13 cellular contexts compared by ENCODE assay signal in the genomic region with DNA sequence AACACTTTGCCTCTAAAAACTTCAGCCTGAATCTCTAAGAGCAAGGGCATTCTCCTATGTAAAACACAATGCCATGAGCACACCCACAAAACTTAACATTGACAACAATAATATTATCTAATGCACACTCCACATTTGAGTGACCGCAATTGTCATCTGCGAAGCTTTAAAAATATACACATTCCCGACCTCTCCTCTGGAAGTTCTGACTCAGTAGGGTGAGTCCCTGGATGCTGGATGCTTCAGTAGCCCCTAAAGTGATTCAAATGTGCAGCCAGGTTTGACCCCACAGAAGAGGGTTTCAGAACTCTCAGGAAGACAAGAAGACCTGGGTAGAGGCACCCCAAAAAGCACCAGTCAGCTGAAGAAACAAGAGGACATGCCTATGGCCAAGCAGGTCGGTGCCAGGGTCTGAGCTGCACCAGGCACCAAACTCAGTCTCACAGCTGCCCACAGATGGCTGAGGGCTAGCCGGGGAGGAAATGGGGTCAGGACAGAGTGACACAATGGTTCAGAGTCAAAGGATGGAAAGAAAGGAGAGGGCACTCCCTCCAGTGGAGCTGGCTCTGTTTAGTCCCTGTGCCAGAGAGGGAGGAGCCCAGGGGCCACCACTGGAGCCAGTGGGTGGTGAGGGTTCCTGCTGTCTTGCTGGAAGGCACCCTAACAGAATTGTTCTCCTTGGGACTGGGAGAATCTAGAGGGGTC. TPM values are rescaled to one million over a fixed set of nuclear protein-coding genes. Genes with fewer than 3 reads are reported as not detected.
DNase-seq lines count a peak whose midpoint lies in the region; ATAC-seq, FAIRE-seq and TF ChIP-seq lines count a peak whose summit lies in the region.
"Had no signal": no experiment of that assay in that cellular context is flagged by ENCODE, and none has a peak within 500 bp of the region (broad histone marks: within the 10 kb centered on the region; RNA-seq: fewer than 3 reads in every experiment).

No MANE protein-coding gene starts in this region.

- peaks cover 37% of the 10 kb centered on the region for H3K4me1 ChIP-seq in CD8-positive, alpha-beta memory T cell (ENCODE audit: insufficient read depth, low read length)
- peaks cover 0 to 27% (median 14%) of the 10 kb centered on the region in 3 donors for H3K4me1 ChIP-seq in pancreas

- DNase-seq in CD8-positive, alpha-beta memory T cell, result no peak
- DNase-seq in WTC11 (ENCODE audit: low spot score) (no peak), hippocampal formation (lab: John Stamatoyannopoulos, UW) (peak; percentile 81 to 83), pancreas (no peak), NCI-H1417 treated with DMSO at 0.1 percent for 48 hours (lab: John Stamatoyannopoulos, UW) (no peak), DMS153 (lab: John Stamatoyannopoulos, UW) (no peak), mesenteric fat pad (ENCODE audit: low spot score) (no peak)
- DNase-seq: activated CD8-positive, alpha-beta T cell treated with anti-CD3 and anti-CD28 coated beads for 36 hours; CD4-positive, alpha-beta T cell; SJCRH30 had no signal

- POLR2A ChIA-PET in CD8-positive, alpha-beta memory T cell (lab: Charles Lee), result interaction anchor here (0.6 kb wide), 1 partner anchor 18 kb away, joined by 7 read pairs; no protein-coding TSS in a partner anchor
- POLR2A ChIA-PET in WTC11 (lab: Charles Lee), result interaction anchor here (0.6 to 1.1 kb wide), 2 partner anchors 25 to 40 kb away, joined by 3 to 4 read pairs; a partner anchor contains a TSS

- H3K27me3 ChIP-seq in CD8-positive, alpha-beta memory T cell (ENCODE audit: insufficient read depth, low read length, poor library complexity, severe bottlenecking), result no peaks in the 10 kb centered on the region
- H3K27me3 ChIP-seq in pancreas, result no peaks in the 10 kb centered on the region
- H3K27me3 ChIP-seq: hepatocyte, SJCRH30 had no signal

- ATAC-seq in WTC11 (no peak), pancreas (peak in 3 of 4 donors; percentile 10 to 32 (median 24)), GM19351 (IDR thresholded peaks at IDR 0.05; ENCODE audit: unreplicated experiment) (no peak)
- ATAC-seq: activated CD8-positive, alpha-beta T cell treated with anti-CD3 and anti-CD28 coated beads for 36 hours; GM12878 had no signal

- no peak overlapping the region for H3K4me3 ChIP-seq in CD8-positive, alpha-beta memory T cell (ENCODE audit: low read length)
- H3K4me3 ChIP-seq in pancreas, result no peak overlapping the region
- H3K4me3 ChIP-seq: GM12878, hepatocyte, SJCRH30 had no signal

- H3K27me3 Mint-ChIP-seq in CD8-positive, alpha-beta memory T cell, result no peaks in the 10 kb centered on the region
- H3K27me3 Mint-ChIP-seq in WTC11 (ENCODE audit: low read depth), result no peaks in the 10 kb centered on the region; the same call in 1 of the 2 replicates
- H3K27me3 Mint-ChIP-seq: activated CD8-positive, alpha-beta T cell treated with anti-CD3 and anti-CD28 coated beads for 36 hours; CD4-positive, alpha-beta T cell had no signal

- intact Hi-C loops in pancreas (cut with DNase I), result no loop called here

- H3K27ac ChIP-seq in CD8-positive, alpha-beta memory T cell (ENCODE audit: low read depth, low read length), result no peak overlapping the region
- no peak overlapping the region for H3K27ac ChIP-seq in pancreas
- H3K27ac ChIP-seq: hepatocyte, SJCRH30 had no signal

- TF ChIP-seq CTCF in WTC11 (IDR thresholded peaks at IDR 0.05) (no peak), pancreas (IDR thresholded peaks at IDR 0.05) (no peak)

- WGBS in pancreas, 2 donors, result 72 to 80% methylated on average over 5 of the region's 5 CpGs

- peak overlapping the region in 6 of 8 donors; percentile 15 to 85 (median 20) for H3K27ac Mint-ChIP-seq in CD8-positive, alpha-beta memory T cell
- H3K27ac Mint-ChIP-seq in WTC11, result peak overlapping the region; percentile 76; the same call in 1 of the 2 replicates
- H3K27ac Mint-ChIP-seq: activated CD8-positive, alpha-beta T cell treated with anti-CD3 and anti-CD28 coated beads for 36 hours; CD4-positive, alpha-beta T cell had no signal

- no peak overlapping the region for H3K4me3 Mint-ChIP-seq in CD8-positive, alpha-beta memory T cell
- no peak overlapping the region for H3K4me3 Mint-ChIP-seq in WTC11
- H3K4me3 Mint-ChIP-seq: activated CD8-positive, alpha-beta T cell treated with anti-CD3 and anti-CD28 coated beads for 36 hours; CD4-positive, alpha-beta T cell had no signal

- H3K36me3 Mint-ChIP-seq in CD8-positive, alpha-beta memory T cell, result peaks cover 0 to 9% (median 0%) of the 10 kb centered on the region in 3 donors
- no peaks in the 10 kb centered on the region for H3K36me3 Mint-ChIP-seq in WTC11

- no peaks in the 10 kb centered on the region for H3K36me3 ChIP-seq in CD8-positive, alpha-beta memory T cell (ENCODE audit: insufficient read depth, low read length)
- no peaks in the 10 kb centered on the region for H3K36me3 ChIP-seq in pancreas
- H3K36me3 ChIP-seq: SJCRH30 had no signal

- CTCF ChIA-PET in CD8-positive, alpha-beta memory T cell (lab: Charles Lee), result interaction anchor here (4.7 kb wide), 1 partner anchor 46 kb away, joined by 16 read pairs; no protein-coding TSS in a partner anchor
- CTCF ChIA-PET in WTC11 (lab: Charles Lee), result interaction anchor here (1.8 to 6.2 kb wide), 4 partner anchors 10 to 79 kb away, joined by 7 to 130 read pairs (median 58); a partner anchor contains a TSS

- H3K4me1 Mint-ChIP-seq in CD8-positive, alpha-beta memory T cell, result peaks cover 56 to 84% (median 81%) of the 10 kb centered on the region in 3 donors
- peaks cover 67% of the 10 kb centered on the region for H3K4me1 Mint-ChIP-seq in WTC11

- no peaks in the 10 kb centered on the region for H3K9me3 ChIP-seq in CD8-positive, alpha-beta memory T cell (ENCODE audit: low read length)
- no peaks in the 10 kb centered on the region for H3K9me3 ChIP-seq in pancreas
- H3K9me3 ChIP-seq: SJCRH30 had no signal

- H3K9me3 Mint-ChIP-seq in CD8-positive, alpha-beta memory T cell, result no peaks in the 10 kb centered on the region
- no peaks in the 10 kb centered on the region for H3K9me3 Mint-ChIP-seq in WTC11
- H3K9me3 Mint-ChIP-seq: activated CD8-positive, alpha-beta T cell treated with anti-CD3 and anti-CD28 coated beads for 36 hours; CD4-positive, alpha-beta T cell had no signal

- no peak for FAIRE-seq in pancreas (lab: Jason Lieb, UNC)
- FAIRE-seq: GM12878 had no signal

TF ChIP-seq in WTC11, 78 proteins besides CTCF, POLR2A, EP300 and RAD21 (continues in another document):
- TF ChIP-seq CBFB (CRISPR knock-in tag; IDR thresholded peaks at IDR 0.05; ENCODE audit: low read depth) (no peak), TP53 (CRISPR knock-in tag; IDR thresholded peaks at IDR 0.05) (no peak), ZNF121 (CRISPR knock-in tag; IDR thresholded peaks at IDR 0.05) (no peak), ZNF138 (CRISPR knock-in tag; conservative IDR thresholded peaks at IDR 0.05) (no peak), FOXK1 (CRISPR knock-in tag; IDR thresholded peaks at IDR 0.05) (no peak), GABPB1 (CRISPR knock-in tag; IDR thresholded peaks at IDR 0.05) (no peak)
- TF ChIP-seq, protein P1, sequence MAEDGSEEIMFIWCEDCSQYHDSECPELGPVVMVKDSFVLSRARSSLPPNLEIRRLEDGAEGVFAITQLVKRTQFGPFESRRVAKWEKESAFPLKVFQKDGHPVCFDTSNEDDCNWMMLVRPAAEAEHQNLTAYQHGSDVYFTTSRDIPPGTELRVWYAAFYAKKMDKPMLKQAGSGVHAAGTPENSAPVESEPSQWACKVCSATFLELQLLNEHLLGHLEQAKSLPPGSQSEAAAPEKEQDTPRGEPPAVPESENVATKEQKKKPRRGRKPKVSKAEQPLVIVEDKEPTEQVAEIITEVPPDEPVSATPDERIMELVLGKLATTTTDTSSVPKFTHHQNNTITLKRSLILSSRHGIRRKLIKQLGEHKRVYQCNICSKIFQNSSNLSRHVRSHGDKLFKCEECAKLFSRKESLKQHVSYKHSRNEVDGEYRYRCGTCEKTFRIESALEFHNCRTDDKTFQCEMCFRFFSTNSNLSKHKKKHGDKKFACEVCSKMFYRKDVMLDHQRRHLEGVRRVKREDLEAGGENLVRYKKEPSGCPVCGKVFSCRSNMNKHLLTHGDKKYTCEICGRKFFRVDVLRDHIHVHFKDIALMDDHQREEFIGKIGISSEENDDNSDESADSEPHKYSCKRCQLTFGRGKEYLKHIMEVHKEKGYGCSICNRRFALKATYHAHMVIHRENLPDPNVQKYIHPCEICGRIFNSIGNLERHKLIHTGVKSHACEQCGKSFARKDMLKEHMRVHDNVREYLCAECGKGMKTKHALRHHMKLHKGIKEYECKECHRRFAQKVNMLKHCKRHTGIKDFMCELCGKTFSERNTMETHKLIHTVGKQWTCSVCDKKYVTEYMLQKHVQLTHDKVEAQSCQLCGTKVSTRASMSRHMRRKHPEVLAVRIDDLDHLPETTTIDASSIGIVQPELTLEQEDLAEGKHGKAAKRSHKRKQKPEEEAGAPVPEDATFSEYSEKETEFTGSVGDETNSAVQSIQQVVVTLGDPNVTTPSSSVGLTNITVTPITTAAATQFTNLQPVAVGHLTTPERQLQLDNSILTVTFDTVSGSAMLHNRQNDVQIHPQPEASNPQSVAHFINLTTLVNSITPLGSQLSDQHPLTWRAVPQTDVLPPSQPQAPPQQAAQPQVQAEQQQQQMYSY (CRISPR knock-in tag; IDR thresholded peaks at IDR 0.05), result no peak
- TF ChIP-seq, protein P2, sequence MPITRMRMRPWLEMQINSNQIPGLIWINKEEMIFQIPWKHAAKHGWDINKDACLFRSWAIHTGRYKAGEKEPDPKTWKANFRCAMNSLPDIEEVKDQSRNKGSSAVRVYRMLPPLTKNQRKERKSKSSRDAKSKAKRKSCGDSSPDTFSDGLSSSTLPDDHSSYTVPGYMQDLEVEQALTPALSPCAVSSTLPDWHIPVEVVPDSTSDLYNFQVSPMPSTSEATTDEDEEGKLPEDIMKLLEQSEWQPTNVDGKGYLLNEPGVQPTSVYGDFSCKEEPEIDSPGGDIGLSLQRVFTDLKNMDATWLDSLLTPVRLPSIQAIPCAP (CRISPR knock-in tag; IDR thresholded peaks at IDR 0.05), result no peak

RNA-seq across cellular contexts. Expression of a gene that starts 17.4 kb away (rescaled TPM):
- 10 to 100 TPM; 19.4 to 19.6 TPM for total RNA-seq in CD8-positive, alpha-beta memory T cell
- 2.9 TPM for polyA plus RNA-seq in CD8-positive, alpha-beta memory T cell
- total RNA-seq in WTC11 (2021) (20.8 to 27.7 TPM (median 22.6 TPM) in 3 replicates), pancreas (10 to 100 TPM in 3 of 6 donors, 1 to 10 TPM in 3; 8.7 to 17.5 (median 9.7) TPM), mesenteric fat pad (47.1 TPM)
- 10 to 100 TPM in 1 of 2 donors, 1 to 10 TPM in 1; 5.4 to 13.1 TPM for polyA plus RNA-seq in pancreas

RNA-seq across cellular contexts. Expression of a gene that starts 39.0 kb away (rescaled TPM):
- total RNA-seq in CD8-positive, alpha-beta memory T cell, result 10 to 100 TPM; 80.7 TPM
- polyA plus RNA-seq in CD8-positive, alpha-beta memory T cell, result 13.6 TPM
- total RNA-seq in WTC11 (2021) (73.5 to 76.2 TPM (median 74.1 TPM) in 3 replicates), pancreas (10 to 100 TPM; 31.1 to 53.0 (median 37.6) TPM), mesenteric fat pad (88.5 TPM)
- 10 to 100 TPM; 13.5 to 16.4 TPM for polyA plus RNA-seq in pancreas

Comparison
In these comparisons a context has a peak if more than half of its experiments do, and no peak if none do; other contexts are left out.
1. DNase-seq: peak in hippocampal formation (2 of 2); none in CD8-positive, alpha-beta memory T cell (0 of 5), WTC11 (single experiment), pancreas (0 of 6), NCI-H1417 treated with DMSO at 0.1 percent for 48 hours (single experiment), DMS153 (single experiment) and mesenteric fat pad (single experiment).
2. ATAC-seq: peak in pancreas (3 of 4); none in WTC11 (single experiment) and GM19351 (single experiment).